Comparison of ENCODE assay signal across 8 cellular contexts in the genomic region with DNA sequence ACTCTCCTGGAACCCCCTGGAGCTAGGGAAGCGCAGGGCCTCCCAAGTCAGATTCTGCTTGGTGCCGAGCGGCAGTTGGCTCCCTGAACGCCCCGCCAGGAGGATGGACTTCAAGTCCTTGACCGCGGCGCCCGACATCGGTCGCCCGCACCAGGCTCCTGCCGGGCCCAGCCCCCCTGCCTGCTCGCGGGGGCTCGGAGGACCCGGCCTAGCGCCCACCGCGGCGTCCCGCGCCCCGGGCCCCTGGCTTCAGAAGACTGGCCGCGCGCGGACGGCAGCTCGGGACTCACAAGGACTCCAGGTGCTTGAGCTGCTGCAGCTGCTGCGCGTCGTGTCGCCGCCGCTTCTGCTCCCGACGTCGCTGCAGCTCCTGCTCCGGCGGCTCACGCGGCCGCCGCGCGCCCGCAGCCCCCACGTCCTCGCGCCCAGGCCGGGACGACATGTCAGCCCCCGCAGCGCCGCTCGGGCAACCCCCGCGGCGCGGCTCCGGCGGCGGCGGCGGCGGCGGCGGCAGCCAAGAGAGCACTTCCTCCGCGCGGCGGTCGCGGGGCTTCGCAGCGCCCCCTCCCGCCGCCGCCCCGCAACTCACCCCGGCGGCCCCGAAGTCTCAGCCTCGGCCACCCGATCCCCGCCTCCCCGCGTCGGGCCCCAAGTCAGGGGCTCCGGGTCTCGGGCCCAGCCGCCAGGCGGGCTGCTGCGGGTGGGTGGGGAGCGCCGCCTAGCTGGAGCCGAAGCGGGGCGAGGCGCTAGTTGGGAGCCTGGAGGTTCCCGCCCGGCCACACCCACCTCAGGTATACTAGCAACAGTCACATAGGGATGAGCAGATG. TPM values are rescaled to one million over a fixed set of nuclear protein-coding genes. Genes with fewer than 3 reads are reported as not detected.
DNase-seq lines count a peak whose midpoint lies in the region; ATAC-seq and TF ChIP-seq lines count a peak whose summit lies in the region.

A gene with protein sequence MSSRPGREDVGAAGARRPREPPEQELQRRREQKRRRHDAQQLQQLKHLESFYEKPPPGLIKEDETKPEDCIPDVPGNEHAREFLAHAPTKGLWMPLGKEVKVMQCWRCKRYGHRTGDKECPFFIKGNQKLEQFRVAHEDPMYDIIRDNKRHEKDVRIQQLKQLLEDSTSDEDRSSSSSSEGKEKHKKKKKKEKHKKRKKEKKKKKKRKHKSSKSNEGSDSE (minus strand): TSS at position 474 of the 827 bp plus-strand sequence. CDS start 32 bp downstream, at position 442.

- in situ Hi-C loops in brain microvascular endothelial cell (cut with HindIII; ENCODE audit: low pct_ligation_motif_present, low sequenced_read_pairs) = no loop called here

- peak; percentile 58 for DNase-seq in NK-92 treated with Interleukin-12 subunit alpha and Interleukin-12 subunit beta, amount 100 ng/mL, for 24 hours (lab: John Stamatoyannopoulos, UW)
- no peak for DNase-seq in NK-92 (lab: John Stamatoyannopoulos, UW; ENCODE audit: unreplicated experiment)
- DNase-seq in NCI-H2081 (lab: John Stamatoyannopoulos, UW) = peak; percentile 82 to 83
- DNase-seq in UCSD-AML1 (lab: John Stamatoyannopoulos, UW; ENCODE audit: unreplicated experiment) = peak; percentile 70
- DNase-seq in brain microvascular endothelial cell = peak; percentile 37
- DNase-seq in iPS-NIHi7 (ENCODE audit: extremely low spot score) = peak; percentile 93
- DNase-seq in spleen = peak; percentile 95

- 1% methylated on average over 23 to 103 of the region's 103 CpGs for WGBS in spleen, 5 donors

- intact Hi-C loops in spleen (cut with DNase I; ENCODE audit: low total_unique reads) = no loop called here

- H3K4me1 ChIP-seq in spleen = peaks cover 25 to 58% (median 48%) of the 10 kb centered on the region in 6 donors

- peak within 1 kb of the TSS; percentile 54 for H3K27ac ChIP-seq in brain microvascular endothelial cell
- peak within 1 kb of the TSS; percentile 69 to 90 (median 89) for H3K27ac ChIP-seq in spleen

- TF ChIP-seq POLR2A in spleen (IDR thresholded peaks at IDR 0.05) = no peak

- peak within 1 kb of the TSS; percentile 73 for H3K4me3 ChIP-seq in brain microvascular endothelial cell (ENCODE audit: low read depth, low read length)
- peak within 1 kb of the TSS; percentile 72 to 99 (median 92) for H3K4me3 ChIP-seq in spleen

- H3K9me3 ChIP-seq in spleen = no peaks in the 10 kb centered on the region

- no peaks in the 10 kb centered on the region for H3K27me3 ChIP-seq in brain microvascular endothelial cell (replicated peaks)
- no peaks in the 10 kb centered on the region for H3K27me3 ChIP-seq in spleen (replicated peaks in 1 of 7)

- H3K36me3 ChIP-seq in brain microvascular endothelial cell (replicated peaks) = no peaks in the 10 kb centered on the region
- H3K36me3 ChIP-seq in spleen = no peaks in the 10 kb centered on the region

- peak; percentile 31 for TF ChIP-seq CTCF in brain microvascular endothelial cell (IDR thresholded peaks at IDR 0.05; ENCODE audit: low read depth, low read length, missing control alignments)
- peak; percentile 14 to 86 (median 71) for TF ChIP-seq CTCF in spleen (IDR thresholded peaks at IDR 0.05 in 8 of 11, conservative IDR thresholded peaks at IDR 0.05 in 3 of 11)

- ATAC-seq in HG02943 (IDR thresholded peaks at IDR 0.05; ENCODE audit: low read depth, unreplicated experiment) = peak; percentile 81

RNA-seq across cellular contexts. Expression of the gene that starts here (rescaled TPM):
- 10 to 100 TPM; 12.6 to 28.0 (median 18.8) TPM for total RNA-seq in spleen
- polyA plus RNA-seq in spleen = 10 to 100 TPM; 19.3 to 48.1 (median 33.3) TPM
